In the genomic region with DNA sequence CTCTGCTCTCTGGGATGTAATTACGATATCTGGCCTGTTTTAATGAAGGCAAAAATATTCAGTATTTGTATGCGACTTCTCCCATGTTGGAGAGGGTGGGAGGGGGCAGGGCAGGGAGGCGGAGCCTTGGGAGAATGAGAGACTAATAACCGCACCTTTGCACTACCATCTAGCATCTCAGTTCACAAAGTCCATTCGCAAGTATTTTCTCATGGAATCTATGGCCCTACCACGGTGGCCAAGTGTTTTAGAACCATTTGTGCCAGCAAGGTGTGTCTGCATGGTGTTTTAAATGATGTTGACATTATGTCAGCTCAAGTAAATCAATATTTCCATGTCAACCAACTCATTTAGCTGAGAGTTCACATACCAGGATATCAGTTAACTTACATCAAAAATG, we compare ENCODE assay signal across 28 cellular contexts. TPM values are rescaled to one million over a fixed set of nuclear protein-coding genes. Genes with fewer than 3 reads are reported as not detected.
"Had no signal": no experiment of that assay in that cellular context is flagged by ENCODE, and none has a peak within 500 bp of the region (broad histone marks: within the 10 kb centered on the region; RNA-seq: fewer than 3 reads in every experiment).

No MANE protein-coding gene starts in this region.

- ATAC-seq: activated CD4-positive, alpha-beta T cell treated with anti-CD3 and anti-CD28 coated beads for 36 hours; activated T-helper 17 cell treated with anti-CD3 and anti-CD28 coated beads, Interleukin-2, amount 50 U/mL, for 72 hours; Right ventricle myocardium inferior had no signal

- H3K4me3 Mint-ChIP-seq: activated CD4-positive, alpha-beta memory T cell treated with anti-CD3 and anti-CD28 coated beads, Interleukin-2, amount 10 ng/mL, durations not matched to agents 7 days and 5 days; activated CD4-positive, alpha-beta T cell treated with anti-CD3 and anti-CD28 coated beads for 36 hours; activated naive CD4-positive, alpha-beta T cell treated with anti-CD3 and anti-CD28 coated beads for 36 hours; activated naive CD8-positive, alpha-beta T cell; activated T-helper 17 cell treated with anti-CD3 and anti-CD28 coated beads, Interleukin-2, amount 50 U/mL, for 72 hours had no signal

- H3K36me3 ChIP-seq: brain microvascular endothelial cell, cardiac muscle cell, SJCRH30 had no signal

- H3K4me2 ChIP-seq: SK-N-SH had no signal

- H3K4me1 Mint-ChIP-seq: activated CD4-positive, alpha-beta memory T cell treated with anti-CD3 and anti-CD28 coated beads, Interleukin-2, amount 10 ng/mL, durations not matched to agents 7 days and 5 days; activated CD4-positive, alpha-beta T cell treated with anti-CD3 and anti-CD28 coated beads for 36 hours; activated T-helper 17 cell treated with anti-CD3 and anti-CD28 coated beads, Interleukin-2, amount 50 U/mL, for 72 hours had no signal

- FAIRE-seq: astrocyte had no signal

- H3K4me3 ChIP-seq: cardiac muscle cell, SJCRH30 had no signal

- DNase-seq: activated CD4-positive, alpha-beta memory T cell treated with anti-CD3 and anti-CD28 coated beads, Interleukin-2, amount 10 ng/mL, durations not matched to agents 7 days and 5 days; activated CD4-positive, alpha-beta T cell treated with anti-CD3 and anti-CD28 coated beads for 36 hours; activated CD4-positive, alpha-beta T cell treated with anti-CD3 and anti-CD28 coated beads, Interleukin-2, amount 50 U/mL, for 1 hour; activated gamma-delta T cell; activated naive CD4-positive, alpha-beta T cell treated with anti-CD3 and anti-CD28 coated beads for 36 hours; activated T-cell treated with anti-CD3 and anti-CD28 coated beads for 4 hours; activated T-cell treated with anti-CD3 and anti-CD28 coated beads, Interleukin-2, amount 50 U/mL, for 48 hours; amygdala; brain microvascular endothelial cell; Kasumi-1; KBM-7; NCI-H1105 treated with DMSO at 0.1 percent for 48 hours; NCI-H1436 treated with DMSO at 0.1 percent for 48 hours; NCI-H1930; NCI-H2107; NCI-H510A treated with DMSO at 0.1 percent for 48 hours; NCI-H69; RPMI8226; SJCRH30; SK-N-SH; T-helper 1 cell had no signal

- H3K9ac ChIP-seq: SK-N-SH had no signal

- H3K27ac Mint-ChIP-seq: activated CD4-positive, alpha-beta memory T cell treated with anti-CD3 and anti-CD28 coated beads, Interleukin-2, amount 10 ng/mL, durations not matched to agents 7 days and 5 days; activated CD4-positive, alpha-beta T cell treated with anti-CD3 and anti-CD28 coated beads for 36 hours; activated naive CD4-positive, alpha-beta T cell treated with anti-CD3 and anti-CD28 coated beads for 36 hours; activated naive CD8-positive, alpha-beta T cell; activated T-helper 17 cell treated with anti-CD3 and anti-CD28 coated beads, Interleukin-2, amount 50 U/mL, for 72 hours had no signal

- H3K9me3 ChIP-seq: SJCRH30, SK-N-SH had no signal

- H3K27ac ChIP-seq: brain microvascular endothelial cell, cardiac muscle cell, SJCRH30, VCaP had no signal

- H3K27me3 ChIP-seq: cardiac muscle cell had no signal

- H3K4me1 ChIP-seq: SJCRH30 had no signal

RNA-seq across cellular contexts. Expression of gene BLACAT1, which starts 14.3 kb away (rescaled TPM):
- total RNA-seq: Right ventricle myocardium inferior had no signal
- polyA plus RNA-seq: cardiac muscle cell, SK-N-SH had no signal

RNA-seq across cellular contexts. Expression of gene LEMD1, which starts 48.3 kb away (rescaled TPM):
- total RNA-seq: cardiac muscle cell; Right ventricle myocardium inferior; T-helper 2 cell treated with Interferon-gamma antibody and Interleukin-4, amounts not matched to agents 100 ng/mL and 5 ng/mL, for 36 hours had no signal
- polyA plus RNA-seq: cardiac muscle cell, SK-N-SH had no signal
